8 cellular contexts compared by ENCODE assay signal in genomic region chr5:95973793-95974325, GRCh38. TPM values are rescaled to one million over a fixed set of nuclear protein-coding genes. Genes with fewer than 3 reads are reported as not detected.
DNase-seq lines count a peak whose midpoint lies in the region; ATAC-seq and TF ChIP-seq lines count a peak whose summit lies in the region.

No MANE protein-coding gene starts in this region.

- no peak for TF ChIP-seq CTCF in choroid plexus epithelial cell (conservative IDR thresholded peaks at IDR 0.05; ENCODE audit: low read depth, low read length)
- no peak for TF ChIP-seq CTCF in BE2C (IDR thresholded peaks at IDR 0.05; ENCODE audit: low read depth, low read length)

- H3K9me3 ChIP-seq in BE2C: no peaks in the 10 kb centered on the region

- DNase-seq in ELF-1 (ENCODE audit: low read depth, low spot score) (peak; percentile 5), choroid plexus epithelial cell (ENCODE audit: low read depth) (peak; percentile 90), foreskin melanocyte (no peak), SIG-M5 treated with dmso at 0.1 percent for 504 hours (lab: John Stamatoyannopoulos, UW; ENCODE audit: unreplicated experiment) (no peak), BE2C (no peak)
- DNase-seq in activated effector memory CD4-positive, alpha-beta T cell treated with anti-CD3 and anti-CD28 coated beads, Interleukin-2, amount 50 U/mL, for 16 hours: no peak

- no peaks in the 10 kb centered on the region for H3K27me3 ChIP-seq in BE2C

- ATAC-seq in GM21381 (IDR thresholded peaks at IDR 0.05; ENCODE audit: unreplicated experiment) (peak; percentile 99), HG03575 (IDR thresholded peaks at IDR 0.05; ENCODE audit: extremely low read depth, insufficient number of reproducible peaks, low FRiP score, unreplicated experiment) (peak; percentile 82)

- no peaks in the 10 kb centered on the region; the same call in 1 of the 2 replicates for H3K4me1 ChIP-seq in BE2C

- H3K36me3 ChIP-seq in BE2C: no peaks in the 10 kb centered on the region

- H3K4me3 ChIP-seq in choroid plexus epithelial cell (ENCODE audit: low read depth, low read length) (no peak overlapping the region), BE2C (ENCODE audit: low read depth, low read length) (no peak overlapping the region)

RNA-seq across cellular contexts. Expression of gene ELL2, which starts 12.2 kb away (rescaled TPM):
- 0.32 TPM for polyA plus RNA-seq in BE2C (2012; ENCODE audit: insufficient read depth, insufficient read length, low read depth)

Comparison
In these comparisons a context has a peak if more than half of its experiments do, and no peak if none do; other contexts are left out.
1. DNase-seq: peak in ELF-1 (single experiment) and choroid plexus epithelial cell (single experiment); none in foreskin melanocyte (single experiment), SIG-M5 treated with dmso at 0.1 percent for 504 hours (single experiment), BE2C (single experiment) and activated effector memory CD4-positive, alpha-beta T cell treated with anti-CD3 and anti-CD28 coated beads, Interleukin-2, amount 50 U/mL, for 16 hours (single experiment).